8 cellular contexts compared by ENCODE assay signal in genomic region chr16:84532299-84532724, GRCh38. TPM values are rescaled to one million over a fixed set of nuclear protein-coding genes. Genes with fewer than 3 reads are reported as not detected.
DNase-seq lines count a peak whose midpoint lies in the region; ATAC-seq and TF ChIP-seq lines count a peak whose summit lies in the region.

No MANE protein-coding gene starts in this region.

- H3K4me3 ChIP-seq in heart left ventricle, result no peak overlapping the region

- intact Hi-C loops in heart left ventricle (cut with DNase I), result loop anchor here in 1 of 10 donors (5.0 kb wide), 1 partner anchor 65 kb away; no protein-coding TSS in a partner anchor

- H3K27me3 ChIP-seq in heart left ventricle, result no peaks in the 10 kb centered on the region

- H3K36me3 Mint-ChIP-seq in WTC11, result peaks cover 9% of the 10 kb centered on the region
- peaks cover 4 to 14% (median 6%) of the 10 kb centered on the region in 3 donors for H3K36me3 Mint-ChIP-seq in naive thymus-derived CD8-positive, alpha-beta T cell
- H3K36me3 Mint-ChIP-seq in natural killer cell treated with Interleukin-12 subunit alpha and Interleukin-12 subunit beta and Interleukin-15 and Interleukin-18, amount 100 ng/mL, for 72 hours, result peaks cover 9% of the 10 kb centered on the region

- DNase-seq in GM04503 (ENCODE audit: low read depth) (peak; percentile 99), WTC11 (ENCODE audit: low spot score) (no peak), heart left ventricle (peak; percentile 52 to 76 (median 71)), retina (peak; percentile 59), NCI-H1694 (lab: John Stamatoyannopoulos, UW) (no peak), SIG-M5 (lab: John Stamatoyannopoulos, UW) (no peak)
- DNase-seq in naive thymus-derived CD8-positive, alpha-beta T cell, result no peak
- no peak for DNase-seq in natural killer cell treated with Interleukin-12 subunit alpha and Interleukin-12 subunit beta and Interleukin-15 and Interleukin-18, amount 100 ng/mL, for 72 hours (ENCODE audit: low spot score)

- TF ChIP-seq POLR2A in heart left ventricle (IDR thresholded peaks at IDR 0.05), result no peak

- H3K9me3 ChIP-seq in heart left ventricle, result peaks cover 0 to 10% (median 0%) of the 10 kb centered on the region in 12 donors

- H3K9me3 Mint-ChIP-seq in WTC11, result peaks cover 17% of the 10 kb centered on the region
- peaks cover 0 to 9% (median 6%) of the 10 kb centered on the region in 9 donors for H3K9me3 Mint-ChIP-seq in naive thymus-derived CD8-positive, alpha-beta T cell
- peaks cover 5% of the 10 kb centered on the region for H3K9me3 Mint-ChIP-seq in natural killer cell treated with Interleukin-12 subunit alpha and Interleukin-12 subunit beta and Interleukin-15 and Interleukin-18, amount 100 ng/mL, for 72 hours

- H3K36me3 ChIP-seq in heart left ventricle, result no peaks in the 10 kb centered on the region

- peaks cover 41% of the 10 kb centered on the region for H3K4me1 Mint-ChIP-seq in WTC11
- H3K4me1 Mint-ChIP-seq in naive thymus-derived CD8-positive, alpha-beta T cell, result peaks cover 6 to 37% (median 10%) of the 10 kb centered on the region in 4 donors
- no peaks in the 10 kb centered on the region for H3K4me1 Mint-ChIP-seq in natural killer cell treated with Interleukin-12 subunit alpha and Interleukin-12 subunit beta and Interleukin-15 and Interleukin-18, amount 100 ng/mL, for 72 hours (ENCODE audit: low read depth in 2 of 2)

- WGBS in heart left ventricle, 4 donors, result 24 to 37% (median 28%) methylated on average over 10 of the region's 10 CpGs

- H3K4me3 Mint-ChIP-seq in WTC11, result no peak overlapping the region
- no peak overlapping the region for H3K4me3 Mint-ChIP-seq in naive thymus-derived CD8-positive, alpha-beta T cell
- H3K4me3 Mint-ChIP-seq in natural killer cell treated with Interleukin-12 subunit alpha and Interleukin-12 subunit beta and Interleukin-15 and Interleukin-18, amount 100 ng/mL, for 72 hours, result no peak overlapping the region

- POLR2A ChIA-PET in WTC11 (lab: Charles Lee), result interaction anchor here (0.9 to 1.3 kb wide), 2 partner anchors 18 to 86 kb away, joined by 3 to 8 read pairs; partner anchors contain the start of gene COTL1
- POLR2A ChIA-PET in naive thymus-derived CD8-positive, alpha-beta T cell (lab: Charles Lee), result interaction anchor here (1.1 kb wide), 1 partner anchor 22 kb away, joined by 3 read pairs; no protein-coding TSS in a partner anchor

- CTCF ChIA-PET in WTC11 (lab: Charles Lee), result interaction anchor here (0.7 to 1.6 kb wide), 8 partner anchors 15 to 420 kb away, joined by 3 to 8 read pairs (median 4); no protein-coding TSS in a partner anchor

- TF ChIP-seq CTCF in WTC11 (IDR thresholded peaks at IDR 0.05), result no peak
- no peak for TF ChIP-seq CTCF in heart left ventricle (IDR thresholded peaks at IDR 0.05)

- ATAC-seq in WTC11, result peak; percentile 91
- peak; percentile 63 to 93 (median 91) for ATAC-seq in heart left ventricle
- ATAC-seq in naive thymus-derived CD8-positive, alpha-beta T cell, result no peak
- no peak for ATAC-seq in natural killer cell treated with Interleukin-12 subunit alpha and Interleukin-12 subunit beta and Interleukin-15 and Interleukin-18, amount 100 ng/mL, for 72 hours

- H3K27ac ChIP-seq in heart left ventricle, result peak overlapping the region; percentile 46 to 84 (median 62)

- H3K27me3 Mint-ChIP-seq in WTC11 (ENCODE audit: low read depth), result peaks cover 4% of the 10 kb centered on the region; the same call in 1 of the 2 replicates
- H3K27me3 Mint-ChIP-seq in naive thymus-derived CD8-positive, alpha-beta T cell, result no peaks in the 10 kb centered on the region
- peaks cover 22 to 23% of the 10 kb centered on the region in 2 donors for H3K27me3 Mint-ChIP-seq in natural killer cell treated with Interleukin-12 subunit alpha and Interleukin-12 subunit beta and Interleukin-15 and Interleukin-18, amount 100 ng/mL, for 72 hours

- peaks cover 12 to 42% (median 30%) of the 10 kb centered on the region in 12 donors for H3K4me1 ChIP-seq in heart left ventricle

- peak overlapping the region; percentile 39 for H3K27ac Mint-ChIP-seq in WTC11
- peak overlapping the region in 2 of 10 donors; percentile 6 to 78 for H3K27ac Mint-ChIP-seq in naive thymus-derived CD8-positive, alpha-beta T cell
- H3K27ac Mint-ChIP-seq in natural killer cell treated with Interleukin-12 subunit alpha and Interleukin-12 subunit beta and Interleukin-15 and Interleukin-18, amount 100 ng/mL, for 72 hours, result no peak overlapping the region

TF ChIP-seq in WTC11, 78 proteins besides CTCF, POLR2A, EP300 and RAD21:
- TF ChIP-seq ZNF396 (CRISPR knock-in tag; IDR thresholded peaks at IDR 0.05; ENCODE audit: borderline replicate concordance) (no peak), TP53 (CRISPR knock-in tag; IDR thresholded peaks at IDR 0.05) (no peak), ETV6 (CRISPR knock-in tag; IDR thresholded peaks at IDR 0.05) (0 out of 2 replicates have a peak, but pooled peaks have one; percentile 39), ZNF512 (CRISPR knock-in tag; IDR thresholded peaks at IDR 0.05; ENCODE audit: borderline replicate concordance) (no peak), SP1 (CRISPR knock-in tag; conservative IDR thresholded peaks at IDR 0.05) (0 out of 2 replicates have a peak, but pooled peaks have one; percentile 15), PRDM15 (CRISPR knock-in tag; IDR thresholded peaks at IDR 0.05) (no peak), STAT6 (CRISPR knock-in tag; conservative IDR thresholded peaks at IDR 0.05; ENCODE audit: low read depth) (no peak)

RNA-seq across cellular contexts. Expression of gene MEAK7, which starts 27.9 kb away (rescaled TPM):
- total RNA-seq in WTC11 (2021) (14.4 to 16.7 TPM (median 15.3 TPM) in 3 replicates), heart left ventricle (10 to 100 TPM in 1 of 9 donors, 1 to 10 TPM in 8; 4.0 to 13.2 (median 5.5) TPM)
- 1 to 10 TPM; 2.2 to 4.0 TPM for polyA plus RNA-seq in heart left ventricle
- 1 to 10 TPM; 7.1 to 8.9 TPM for total RNA-seq in naive thymus-derived CD8-positive, alpha-beta T cell
- 1 to 10 TPM; 3.7 to 6.7 (median 4.6) TPM for polyA plus RNA-seq in naive thymus-derived CD8-positive, alpha-beta T cell
- total RNA-seq in natural killer cell treated with Interleukin-12 subunit alpha and Interleukin-12 subunit beta and Interleukin-15 and Interleukin-18, amount 100 ng/mL, for 72 hours, result 10 to 100 TPM in 1 of 2 donors, 1 to 10 TPM in 1; 9.4 to 10.0 TPM

Comparison
In these comparisons a context has a peak if more than half of its experiments do, and no peak if none do; other contexts are left out.
1. DNase-seq: peak in GM04503 (single experiment), heart left ventricle (5 of 5) and retina (single experiment); none in WTC11 (single experiment), NCI-H1694 (single experiment), naive thymus-derived CD8-positive, alpha-beta T cell (0 of 10), SIG-M5 (single experiment) and natural killer cell treated with Interleukin-12 subunit alpha and Interleukin-12 subunit beta and Interleukin-15 and Interleukin-18, amount 100 ng/mL, for 72 hours (single experiment).
2. ATAC-seq: peak in WTC11 (single experiment) and heart left ventricle (4 of 4); none in naive thymus-derived CD8-positive, alpha-beta T cell (0 of 2) and natural killer cell treated with Interleukin-12 subunit alpha and Interleukin-12 subunit beta and Interleukin-15 and Interleukin-18, amount 100 ng/mL, for 72 hours (0 of 2).